In the genomic region with DNA sequence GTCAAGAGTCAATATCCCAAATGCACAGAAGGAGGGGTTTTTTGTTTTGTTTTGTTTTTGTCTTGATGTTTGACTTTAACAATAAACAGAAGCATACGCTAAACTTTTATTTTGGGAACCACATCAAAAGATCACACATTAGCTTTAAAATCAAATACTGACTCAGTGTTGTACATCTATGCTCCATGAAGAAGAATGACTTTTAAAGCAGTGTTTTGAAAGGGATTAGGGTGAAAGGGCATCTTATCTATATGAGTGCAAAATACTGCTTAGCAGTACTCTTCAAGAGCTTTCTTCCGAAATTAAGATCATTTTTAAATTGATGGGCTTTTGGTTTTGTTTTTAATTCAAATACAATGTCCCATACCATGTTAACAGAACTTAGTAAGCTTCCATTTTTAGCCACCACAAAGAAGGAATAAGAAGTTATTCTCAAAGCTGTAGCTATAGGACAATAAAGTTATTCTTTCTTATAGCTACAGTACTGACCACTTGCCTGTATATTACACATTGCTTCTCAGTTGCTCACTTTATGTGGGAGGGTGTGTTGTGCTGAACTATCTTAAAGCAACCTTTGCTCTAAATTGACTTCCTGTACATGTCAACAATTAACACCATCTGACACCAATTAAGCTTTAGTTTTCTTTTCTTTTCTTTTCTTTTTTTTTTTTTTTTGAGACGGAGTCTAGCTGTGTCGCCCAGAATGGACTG, we compare ENCODE assay signal across 24 cellular contexts.
DNase-seq lines count a peak whose midpoint lies in the region; ATAC-seq, FAIRE-seq and TF ChIP-seq lines count a peak whose summit lies in the region.
"Had no signal": no experiment of that assay in that cellular context is flagged by ENCODE, and none has a peak within 500 bp of the region (broad histone marks: within the 10 kb centered on the region; RNA-seq: fewer than 3 reads in every experiment).

No MANE protein-coding gene starts in this region.

- DNase-seq in GM12891 (ENCODE audit: insufficient read length, low spot score) (no peak), SK-MEL-5 (ENCODE audit: low read depth, low spot score) (peak; percentile 4), fibroblast of mammary gland (ENCODE audit: low read depth) (peak; percentile 35), progenitor cell of endocrine pancreas (ENCODE audit: low spot score, unreplicated experiment) (no peak), NCI-H748 treated with DMSO at 0.1 percent for 48 hours (lab: John Stamatoyannopoulos, UW) (no peak)
- DNase-seq in CD4-positive, alpha-beta T cell, result no peak
- DNase-seq: activated CD4-positive, alpha-beta T cell treated with anti-CD3 and anti-CD28 coated beads, Interleukin-2, amount 50 U/mL, for 4 hours; activated T-cell treated with anti-CD3 and anti-CD28 coated beads, Interleukin-2, amount 50 U/mL, for 1 hour; BE2C; body of pancreas; dermis blood vessel endothelial cell; DMS 273 treated with DMSO at 0.1 percent for 48 hours; GF-D8; NCI-H1436; Peyer's patch; stimulated activated CD4-positive, alpha-beta T cell treated with anti-CD3 and anti-CD28 coated beads, Interleukin-4, amount 100 ng/mL, for 24 hours had no signal

- H3K4me3 ChIP-seq in fibroblast of mammary gland (ENCODE audit: control insufficient read depth, low read depth, low read length), result no peak overlapping the region
- H3K4me3 ChIP-seq: body of pancreas, lung, Peyer's patch, suprapubic skin had no signal

- in situ Hi-C loops in SK-MEL-5 (cut with HindIII; ENCODE audit: low pct_unique_long_range_greater_than_20kb, low sequenced_read_pairs), result no loop called here

- no peak for ATAC-seq in CD4-positive, alpha-beta T cell (ENCODE audit: poor library complexity)
- no peak for ATAC-seq in HG03196 (IDR thresholded peaks at IDR 0.05; ENCODE audit: unreplicated experiment)
- ATAC-seq: body of pancreas had no signal

- TF ChIP-seq CTCF in fibroblast of mammary gland (conservative IDR thresholded peaks at IDR 0.05; ENCODE audit: control insufficient read depth, insufficient read depth, low read depth, low read length), result no peak
- no peak for TF ChIP-seq CTCF in progenitor cell of endocrine pancreas (IDR thresholded peaks at IDR 0.05; ENCODE audit: unreplicated experiment)
- TF ChIP-seq CTCF in CD4-positive, alpha-beta T cell (IDR thresholded peaks at IDR 0.05), result no peak

- CTCF ChIA-PET in CD4-positive, alpha-beta T cell (lab: Charles Lee), result interaction anchor here (0.7 kb wide), 2 partner anchors 43 to 147 kb away, joined by 3 read pairs; no protein-coding TSS in a partner anchor

- H3K27ac ChIP-seq in CD4-positive, alpha-beta T cell (ENCODE audit: low read depth, low read length), result no peak overlapping the region
- H3K27ac ChIP-seq: epithelial cell of prostate, suprapubic skin had no signal

- H3K27ac Mint-ChIP-seq in progenitor cell of endocrine pancreas, result peak overlapping the region; percentile 59
- no peak overlapping the region for H3K27ac Mint-ChIP-seq in CD4-positive, alpha-beta T cell
- H3K27ac Mint-ChIP-seq: activated naive CD4-positive, alpha-beta T cell treated with anti-CD3 and anti-CD28 coated beads, Interleukin-2, amount 50 U/mL, for 24 hours had no signal

- H3K27me3 Mint-ChIP-seq in progenitor cell of endocrine pancreas, result no peaks in the 10 kb centered on the region
- no peaks in the 10 kb centered on the region for H3K27me3 Mint-ChIP-seq in CD4-positive, alpha-beta T cell
- H3K27me3 Mint-ChIP-seq: activated naive CD4-positive, alpha-beta T cell treated with anti-CD3 and anti-CD28 coated beads, Interleukin-2, amount 50 U/mL, for 24 hours; natural killer cell treated with Interleukin-12 subunit alpha and Interleukin-12 subunit beta and Interleukin-15 and Interleukin-18, amount 100 ng/mL, for 72 hours had no signal

- intact Hi-C loops in CD4-positive, alpha-beta T cell (cut with DNase I, micrococcal nuclease), result no loop called here

- peaks cover 6% of the 10 kb centered on the region for H3K36me3 Mint-ChIP-seq in progenitor cell of endocrine pancreas (ENCODE audit: insufficient read depth)
- peaks cover 19% of the 10 kb centered on the region for H3K36me3 Mint-ChIP-seq in CD4-positive, alpha-beta T cell (ENCODE audit: low read depth)
- H3K36me3 Mint-ChIP-seq: natural killer cell treated with Interleukin-12 subunit alpha and Interleukin-12 subunit beta and Interleukin-15 and Interleukin-18, amount 100 ng/mL, for 72 hours had no signal

- H3K9me3 ChIP-seq in CD4-positive, alpha-beta T cell (ENCODE audit: control insufficient read depth, low read length), result no peaks in the 10 kb centered on the region
- H3K9me3 ChIP-seq: BE2C, body of pancreas, Peyer's patch, suprapubic skin had no signal

- H3K4me1 Mint-ChIP-seq in progenitor cell of endocrine pancreas (ENCODE audit: low read depth), result peaks cover 43% of the 10 kb centered on the region
- peaks cover 17% of the 10 kb centered on the region for H3K4me1 Mint-ChIP-seq in CD4-positive, alpha-beta T cell (ENCODE audit: low read depth)

- FAIRE-seq in GM12891 (lab: Jason Lieb, UNC), result peak; percentile 26
- FAIRE-seq: HTR-8/SVneo, TTC549 had no signal

- TF ChIP-seq POLR2A in GM12891 (IDR thresholded peaks at IDR 0.05; ENCODE audit: low read depth, low read length), result no peak

- H3K9me3 Mint-ChIP-seq in progenitor cell of endocrine pancreas (ENCODE audit: low read depth), result no peaks in the 10 kb centered on the region
- no peaks in the 10 kb centered on the region for H3K9me3 Mint-ChIP-seq in CD4-positive, alpha-beta T cell
- H3K9me3 Mint-ChIP-seq: activated naive CD4-positive, alpha-beta T cell treated with anti-CD3 and anti-CD28 coated beads, Interleukin-2, amount 50 U/mL, for 24 hours; natural killer cell treated with Interleukin-12 subunit alpha and Interleukin-12 subunit beta and Interleukin-15 and Interleukin-18, amount 100 ng/mL, for 72 hours had no signal

- POLR2A ChIA-PET in CD4-positive, alpha-beta T cell (lab: Charles Lee), result interaction anchor here (0.5 to 1.1 kb wide), 2 partner anchors 11 to 96 kb away, joined by 3 read pairs; no protein-coding TSS in a partner anchor

- no peaks in the 10 kb centered on the region for H3K27me3 ChIP-seq in CD4-positive, alpha-beta T cell (ENCODE audit: control insufficient read depth, insufficient read depth, low read length)
- H3K27me3 ChIP-seq: BE2C, body of pancreas, Peyer's patch, suprapubic skin had no signal

- H3K4me3 Mint-ChIP-seq in progenitor cell of endocrine pancreas (ENCODE audit: low read depth), result no peak overlapping the region
- no peak overlapping the region for H3K4me3 Mint-ChIP-seq in CD4-positive, alpha-beta T cell
- H3K4me3 Mint-ChIP-seq: activated naive CD4-positive, alpha-beta T cell treated with anti-CD3 and anti-CD28 coated beads, Interleukin-2, amount 50 U/mL, for 24 hours; natural killer cell treated with Interleukin-12 subunit alpha and Interleukin-12 subunit beta and Interleukin-15 and Interleukin-18, amount 100 ng/mL, for 72 hours had no signal

TF ChIP-seq in GM12891, 5 proteins besides CTCF, POLR2A, EP300 and RAD21:
- TF ChIP-seq TAF1 (IDR thresholded peaks at IDR 0.05; ENCODE audit: low read depth, low read length), result no peak
- TF ChIP-seq POU2F2 (IDR thresholded peaks at IDR 0.05; ENCODE audit: low read depth, low read length), result no peak
- TF ChIP-seq SPI1 (IDR thresholded peaks at IDR 0.05; ENCODE audit: low read depth, low read length), result no peak
- TF ChIP-seq POLR2AphosphoS5 (IDR thresholded peaks at IDR 0.05; ENCODE audit: low read depth, low read length), result no peak
- no peak for TF ChIP-seq PAX5 (IDR thresholded peaks at IDR 0.05; ENCODE audit: insufficient read depth, low read length, severe bottlenecking)
TF ChIP-seq in GM12891: peak in this region for 0.

Comparison
In these comparisons a context has a peak if more than half of its experiments do, and no peak if none do; other contexts are left out.
1. DNase-seq: peak in SK-MEL-5 (single experiment) and fibroblast of mammary gland (single experiment); none in GM12891 (single experiment), progenitor cell of endocrine pancreas (single experiment), NCI-H748 treated with DMSO at 0.1 percent for 48 hours (single experiment) and CD4-positive, alpha-beta T cell (0 of 10).